9 cellular contexts compared by ENCODE assay signal in the genomic region with DNA sequence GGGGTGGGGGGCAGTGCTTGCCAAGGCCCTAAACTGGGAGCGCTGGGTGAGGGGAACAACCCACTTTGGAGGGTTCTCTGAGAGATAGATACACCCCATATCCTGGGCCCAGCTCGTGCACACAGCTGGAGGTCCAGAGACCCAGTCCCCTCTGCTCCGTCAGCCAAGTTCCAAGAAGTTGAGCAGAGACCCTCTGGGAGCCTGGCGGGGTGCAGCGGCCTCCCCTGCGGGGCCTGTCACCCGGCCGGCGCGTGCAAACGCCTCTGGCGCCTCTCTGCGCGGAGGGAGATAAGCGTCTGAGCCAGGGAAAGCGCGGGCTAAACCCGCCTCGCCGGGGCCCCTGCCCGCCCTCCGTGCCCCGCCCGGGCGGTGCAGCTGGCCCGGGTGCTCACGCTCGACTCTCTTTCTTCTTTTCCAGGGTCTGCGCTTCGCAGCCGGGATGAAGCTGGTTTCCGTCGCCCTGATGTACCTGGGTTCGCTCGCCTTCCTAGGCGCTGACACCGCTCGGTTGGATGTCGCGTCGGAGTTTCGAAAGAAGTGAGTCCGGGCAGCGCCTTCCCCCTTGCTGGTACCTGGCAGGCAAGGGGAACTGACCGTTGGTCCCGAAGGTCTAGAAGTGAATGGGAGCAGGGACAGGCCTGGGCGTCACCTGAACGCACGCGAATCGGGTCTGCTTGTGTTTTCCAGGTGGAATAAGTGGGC. TPM values are rescaled to one million over a fixed set of nuclear protein-coding genes. Genes with fewer than 3 reads are reported as not detected.
DNase-seq lines count a peak whose midpoint lies in the region; ATAC-seq and TF ChIP-seq lines count a peak whose summit lies in the region.
"Had no signal": no experiment of that assay in that cellular context is flagged by ENCODE, and none has a peak within 500 bp of the region (broad histone marks: within the 10 kb centered on the region; RNA-seq: fewer than 3 reads in every experiment).

No MANE protein-coding gene starts in this region.

- no peak overlapping the region for H3K27ac Mint-ChIP-seq in CD4-positive, alpha-beta T cell
- peak overlapping the region in 2 of 3 donors; percentile 67 to 85 for H3K27ac Mint-ChIP-seq in IgD-negative memory B cell
- no peak overlapping the region for H3K27ac Mint-ChIP-seq in activated CD8-positive, alpha-beta T cell treated with anti-CD3 and anti-CD28 coated beads, Interleukin-2, amount 10 ng/mL, durations not matched to agents 7 days and 5 days
- no peak overlapping the region for H3K27ac Mint-ChIP-seq in nephron progenitor cell

- peaks cover 64% of the 10 kb centered on the region for H3K27me3 Mint-ChIP-seq in CD4-positive, alpha-beta T cell
- H3K27me3 Mint-ChIP-seq in IgD-negative memory B cell (peaks cover 23% of the 10 kb centered on the region), nephron progenitor cell (ENCODE audit: low read depth, poor library complexity) (peaks cover 96% of the 10 kb centered on the region)
- peaks cover 58% of the 10 kb centered on the region for H3K27me3 Mint-ChIP-seq in activated CD8-positive, alpha-beta T cell treated with anti-CD3 and anti-CD28 coated beads, Interleukin-2, amount 10 ng/mL, durations not matched to agents 7 days and 5 days (ENCODE audit: low read depth)

- H3K4me3 ChIP-seq in fibroblast of the aortic adventitia (ENCODE audit: low read depth, low read length): peak overlapping the region; percentile 96

- H3K36me3 Mint-ChIP-seq in CD4-positive, alpha-beta T cell (ENCODE audit: low read depth): peaks cover 7% of the 10 kb centered on the region
- H3K36me3 Mint-ChIP-seq in IgD-negative memory B cell: peaks cover 3% of the 10 kb centered on the region
- peaks cover 6% of the 10 kb centered on the region for H3K36me3 Mint-ChIP-seq in activated CD8-positive, alpha-beta T cell treated with anti-CD3 and anti-CD28 coated beads, Interleukin-2, amount 10 ng/mL, durations not matched to agents 7 days and 5 days (ENCODE audit: low read depth)
- no peaks in the 10 kb centered on the region for H3K36me3 Mint-ChIP-seq in nephron progenitor cell (ENCODE audit: low read depth)

- CTCF ChIA-PET in CD4-positive, alpha-beta T cell (lab: Charles Lee): interaction anchor here (0.8 to 2.2 kb wide), 6 partner anchors 9 to 546 kb away, joined by 3 to 6 read pairs (median 5); no protein-coding TSS in a partner anchor
- CTCF ChIA-PET in activated CD8-positive, alpha-beta T cell treated with anti-CD3 and anti-CD28 coated beads, Interleukin-2, amount 10 ng/mL, durations not matched to agents 7 days and 5 days (lab: Charles Lee): interaction anchor here (0.9 to 5.5 kb wide), 7 partner anchors 9 to 546 kb away, joined by 3 to 36 read pairs (median 11); no protein-coding TSS in a partner anchor

- DNase-seq in CD4-positive, alpha-beta T cell: no peak
- DNase-seq in activated CD8-positive, alpha-beta T cell treated with anti-CD3 and anti-CD28 coated beads, Interleukin-2, amount 10 ng/mL, durations not matched to agents 7 days and 5 days: no peak
- DNase-seq in fibroblast of the aortic adventitia (ENCODE audit: low read depth): no peak
- DNase-seq in nephron progenitor cell: peak; percentile 61
- no peak for DNase-seq in OCI-M1 (lab: John Stamatoyannopoulos, UW)
- no peak for DNase-seq in mucosa of gallbladder (ENCODE audit: low spot score)

- intact Hi-C loops in CD4-positive, alpha-beta T cell (cut with DNase I, micrococcal nuclease): loop anchor here (5.0 to 10.0 kb wide), 8 partner anchors 239 to 1621 kb away; a partner anchor contains a TSS

- H3K4me3 Mint-ChIP-seq in CD4-positive, alpha-beta T cell: peak overlapping the region; percentile 95
- H3K4me3 Mint-ChIP-seq in IgD-negative memory B cell: peak overlapping the region; percentile 90 to 99 (median 95)
- peak overlapping the region; percentile 96 for H3K4me3 Mint-ChIP-seq in activated CD8-positive, alpha-beta T cell treated with anti-CD3 and anti-CD28 coated beads, Interleukin-2, amount 10 ng/mL, durations not matched to agents 7 days and 5 days
- H3K4me3 Mint-ChIP-seq in nephron progenitor cell: peak overlapping the region; percentile 92

- POLR2A ChIA-PET in CD4-positive, alpha-beta T cell (lab: Charles Lee): interaction anchor here (0.9 to 2.1 kb wide), 7 partner anchors 10 to 732 kb away, joined by 3 to 13 read pairs (median 3); a partner anchor contains a TSS
- POLR2A ChIA-PET in activated CD8-positive, alpha-beta T cell treated with anti-CD3 and anti-CD28 coated beads, Interleukin-2, amount 10 ng/mL, durations not matched to agents 7 days and 5 days (lab: Charles Lee): interaction anchor here (1.4 kb wide), 1 partner anchor 12 kb away, joined by 3 read pairs; no protein-coding TSS in a partner anchor

- ATAC-seq in CD4-positive, alpha-beta T cell (ENCODE audit: poor library complexity): no peak
- peak; percentile 18 for ATAC-seq in activated CD8-positive, alpha-beta T cell treated with anti-CD3 and anti-CD28 coated beads, Interleukin-2, amount 10 ng/mL, durations not matched to agents 7 days and 5 days
- ATAC-seq in HG03457 (IDR thresholded peaks at IDR 0.05; ENCODE audit: unreplicated experiment): no peak

- TF ChIP-seq CTCF in CD4-positive, alpha-beta T cell (IDR thresholded peaks at IDR 0.05): no peak
- no peak for TF ChIP-seq CTCF in fibroblast of the aortic adventitia (IDR thresholded peaks at IDR 0.05; ENCODE audit: insufficient read depth, low read length)
- TF ChIP-seq CTCF in nephron progenitor cell (IDR thresholded peaks at IDR 0.05): no peak

- H3K27ac ChIP-seq in CD4-positive, alpha-beta T cell (ENCODE audit: low read depth, low read length): no peak overlapping the region

- peaks cover 47% of the 10 kb centered on the region for H3K4me1 Mint-ChIP-seq in CD4-positive, alpha-beta T cell (ENCODE audit: low read depth)
- H3K4me1 Mint-ChIP-seq in IgD-negative memory B cell: peaks cover 13 to 27% (median 21%) of the 10 kb centered on the region in 3 donors
- peaks cover 63% of the 10 kb centered on the region for H3K4me1 Mint-ChIP-seq in activated CD8-positive, alpha-beta T cell treated with anti-CD3 and anti-CD28 coated beads, Interleukin-2, amount 10 ng/mL, durations not matched to agents 7 days and 5 days (ENCODE audit: low read depth)
- H3K4me1 Mint-ChIP-seq in nephron progenitor cell: peaks cover 56% of the 10 kb centered on the region

- H3K9me3 ChIP-seq in CD4-positive, alpha-beta T cell (ENCODE audit: control insufficient read depth, low read length): no peaks in the 10 kb centered on the region

- no peaks in the 10 kb centered on the region for H3K9me3 Mint-ChIP-seq in CD4-positive, alpha-beta T cell
- H3K9me3 Mint-ChIP-seq in IgD-negative memory B cell (no peaks in the 10 kb centered on the region), nephron progenitor cell (no peaks in the 10 kb centered on the region)
- H3K9me3 Mint-ChIP-seq in activated CD8-positive, alpha-beta T cell treated with anti-CD3 and anti-CD28 coated beads, Interleukin-2, amount 10 ng/mL, durations not matched to agents 7 days and 5 days (ENCODE audit: insufficient read depth): no peaks in the 10 kb centered on the region

- peaks cover 42% of the 10 kb centered on the region for H3K27me3 ChIP-seq in CD4-positive, alpha-beta T cell (ENCODE audit: control insufficient read depth, insufficient read depth, low read length)

RNA-seq across cellular contexts. Expression of a gene that starts 0.5 kb away (rescaled TPM):
- 1 to 10 TPM; 1.5 to 1.8 TPM for total RNA-seq in CD4-positive, alpha-beta T cell
- polyA plus RNA-seq in IgD-negative memory B cell: 0.14 TPM
- 1 to 10 TPM; 3.6 to 3.9 TPM for total RNA-seq in activated CD8-positive, alpha-beta T cell treated with anti-CD3 and anti-CD28 coated beads, Interleukin-2, amount 10 ng/mL, durations not matched to agents 7 days and 5 days
- total RNA-seq in fibroblast of the aortic adventitia (ENCODE audit: low replicate concordance): 103 and 348 TPM in 2 replicates
- total RNA-seq in mucosa of gallbladder: 27.2 TPM
- total RNA-seq: HT1080 had no signal

RNA-seq across cellular contexts. Expression of a gene that starts 11.4 kb away (rescaled TPM):
- total RNA-seq in CD4-positive, alpha-beta T cell: 10 to 100 TPM; 14.2 to 15.2 TPM
- 2.6 TPM for polyA plus RNA-seq in IgD-negative memory B cell
- 1 to 10 TPM; 5.1 to 5.9 TPM for total RNA-seq in activated CD8-positive, alpha-beta T cell treated with anti-CD3 and anti-CD28 coated beads, Interleukin-2, amount 10 ng/mL, durations not matched to agents 7 days and 5 days
- total RNA-seq in fibroblast of the aortic adventitia (ENCODE audit: low replicate concordance) (47.1 and 65.3 TPM in 2 replicates), mucosa of gallbladder (53.1 TPM)

Comparison
In these comparisons a context has a peak if more than half of its experiments do, and no peak if none do; other contexts are left out.
1. H3K27ac Mint-ChIP-seq: peak in IgD-negative memory B cell (2 of 3); none in CD4-positive, alpha-beta T cell (single experiment), activated CD8-positive, alpha-beta T cell treated with anti-CD3 and anti-CD28 coated beads, Interleukin-2, amount 10 ng/mL, durations not matched to agents 7 days and 5 days (single experiment) and nephron progenitor cell (single experiment).
2. Peak in every context shown above with its lines, with median percentiles within 50 percentile points of each other: H3K4me3 Mint-ChIP-seq.